21 cellular contexts compared by ENCODE assay signal in genomic region chr2:28842042-28842441, GRCh38. TPM values are rescaled to one million over a fixed set of nuclear protein-coding genes. Genes with fewer than 3 reads are reported as not detected.
DNase-seq lines count a peak whose midpoint lies in the region; ATAC-seq, FAIRE-seq and TF ChIP-seq lines count a peak whose summit lies in the region.
"Had no signal": no experiment of that assay in that cellular context is flagged by ENCODE, and none has a peak within 500 bp of the region (broad histone marks: within the 10 kb centered on the region; RNA-seq: fewer than 3 reads in every experiment).

No MANE protein-coding gene starts in this region.

- no peaks in the 10 kb centered on the region for H3K4me1 Mint-ChIP-seq in neural progenitor cell

- H3K27me3 ChIP-seq in neural progenitor cell (no peaks in the 10 kb centered on the region), prostate gland (replicated peaks; ENCODE audit: insufficient read depth) (no peaks in the 10 kb centered on the region)
- H3K27me3 ChIP-seq: BE2C had no signal

- H3K27me3 Mint-ChIP-seq in neural progenitor cell (ENCODE audit: insufficient read depth, low read depth): no peaks in the 10 kb centered on the region

- DNase-seq in AG10803 (ENCODE audit: low read depth): peak; percentile 6
- DNase-seq in amniotic epithelial cell (ENCODE audit: low read depth): peak; percentile 28
- DNase-seq in fibroblast of villous mesenchyme (ENCODE audit: low read depth): peak; percentile 5
- DNase-seq in neural progenitor cell (ENCODE audit: low spot score): no peak
- DNase-seq in omental fat pad (ENCODE audit: low spot score): no peak
- no peak for DNase-seq in kidney glomerular epithelial cell (lab: John Stamatoyannopoulos, UW)
- no peak for DNase-seq in kidney
- no peak for DNase-seq in prostate gland (ENCODE audit: low spot score)
- DNase-seq: ACHN; BE2C; CD8-positive, alpha-beta T cell; COR-L47; DMS53; HCEC 1CT; HFFc6 had no signal

- H3K79me2 ChIP-seq in neural progenitor cell (ENCODE audit: low read depth): no peaks in the 10 kb centered on the region

- no peak overlapping the region for H2AFZ ChIP-seq in neural progenitor cell (replicated peaks)

- no peak overlapping the region for H3K4me3 Mint-ChIP-seq in neural progenitor cell
- H3K4me3 Mint-ChIP-seq: CD8-positive, alpha-beta T cell; HFFc6 had no signal

- H3K27ac ChIP-seq in neural progenitor cell: no peak overlapping the region
- H3K27ac ChIP-seq in kidney (ENCODE audit: low read depth in 2 of 2, low read length in 2 of 2): no peak overlapping the region
- H3K27ac ChIP-seq in prostate gland: no peak overlapping the region
- H3K27ac ChIP-seq: C4-2B had no signal

- TF ChIP-seq CTCF in AG10803 (conservative IDR thresholded peaks at IDR 0.05; ENCODE audit: low read length): no peak
- TF ChIP-seq CTCF in fibroblast of villous mesenchyme (IDR thresholded peaks at IDR 0.05; ENCODE audit: insufficient read depth, low read depth, low read length): no peak
- TF ChIP-seq CTCF in neural progenitor cell (IDR thresholded peaks at IDR 0.05): no peak
- no peak for TF ChIP-seq CTCF in omental fat pad (IDR thresholded peaks at IDR 0.05)
- TF ChIP-seq CTCF in kidney (IDR thresholded peaks at IDR 0.05; ENCODE audit: borderline replicate concordance, extremely low read depth, insufficient read depth): no peak
- no peak for TF ChIP-seq CTCF in prostate gland (IDR thresholded peaks at IDR 0.05)

- no peak overlapping the region for H3K4me3 ChIP-seq in AG10803 (ENCODE audit: low read length)
- no peak overlapping the region for H3K4me3 ChIP-seq in fibroblast of villous mesenchyme (ENCODE audit: low read depth, low read length)
- no peak overlapping the region for H3K4me3 ChIP-seq in neural progenitor cell
- H3K4me3 ChIP-seq in kidney (ENCODE audit: low read length in 2 of 2): no peak overlapping the region
- H3K4me3 ChIP-seq in prostate gland: no peak overlapping the region

- H3K27ac Mint-ChIP-seq in neural progenitor cell: peak overlapping the region; percentile 13
- H3K27ac Mint-ChIP-seq: CD8-positive, alpha-beta T cell; HFFc6 had no signal

- 47% methylated on average over 3 of the region's 3 CpGs for WGBS in prostate gland

- no peak overlapping the region for H3K9ac ChIP-seq in neural progenitor cell
- H3K9ac ChIP-seq in kidney (ENCODE audit: low read length in 2 of 2): no peak overlapping the region

- no peak for FAIRE-seq in kidney (lab: Jason Lieb, UNC)
- FAIRE-seq: D721Med, HepG2, HTR-8/SVneo had no signal

- TF ChIP-seq POLR2A in prostate gland (IDR thresholded peaks at IDR 0.05): no peak

- H3K4me1 ChIP-seq in neural progenitor cell: no peaks in the 10 kb centered on the region
- H3K4me1 ChIP-seq in kidney (ENCODE audit: control insufficient read depth in 1 of 2, insufficient read depth in 1 of 2, low read depth in 1 of 2, low read length in 2 of 2): no peaks in the 10 kb centered on the region
- no peaks in the 10 kb centered on the region for H3K4me1 ChIP-seq in prostate gland (replicated peaks)
- H3K4me1 ChIP-seq: BE2C had no signal

- no peaks in the 10 kb centered on the region for H3F3A ChIP-seq in neural progenitor cell (ENCODE audit: low read depth)

- H4K20me1 ChIP-seq in neural progenitor cell (ENCODE audit: low read depth): no peaks in the 10 kb centered on the region

- H3K36me3 Mint-ChIP-seq in neural progenitor cell: peaks cover 3% of the 10 kb centered on the region

- no peaks in the 10 kb centered on the region for H3K36me3 ChIP-seq in neural progenitor cell
- H3K36me3 ChIP-seq in kidney (ENCODE audit: control insufficient read depth in 1 of 2, insufficient read depth in 2 of 2, low read length in 2 of 2): no peaks in the 10 kb centered on the region
- H3K36me3 ChIP-seq in prostate gland: no peaks in the 10 kb centered on the region
- H3K36me3 ChIP-seq: BE2C had no signal

- no peaks in the 10 kb centered on the region for H3K9me3 ChIP-seq in neural progenitor cell (ENCODE audit: low read depth)
- no peaks in the 10 kb centered on the region for H3K9me3 ChIP-seq in kidney (ENCODE audit: control insufficient read depth in 1 of 2, low read length in 2 of 2)
- H3K9me3 ChIP-seq in prostate gland: no peaks in the 10 kb centered on the region
- H3K9me3 ChIP-seq: BE2C had no signal

- H3K4me2 ChIP-seq in neural progenitor cell: no peak overlapping the region

- H3K9me3 Mint-ChIP-seq in neural progenitor cell: no peaks in the 10 kb centered on the region
- H3K9me3 Mint-ChIP-seq: CD8-positive, alpha-beta T cell; HFFc6 had no signal

- ATAC-seq in omental fat pad (ENCODE audit: low FRiP score): no peak
- ATAC-seq: CD8-positive, alpha-beta T cell; HepG2 had no signal

- intact Hi-C loops in kidney (cut with DNase I) (no loop called here), prostate gland (cut with DNase I) (no loop called here)

RNA-seq across cellular contexts. Expression of gene TRMT61B, which starts 28.1 kb away (rescaled TPM):
- total RNA-seq in fibroblast of villous mesenchyme: 12.5 and 13.9 TPM in 2 replicates
- total RNA-seq in neural progenitor cell (ENCODE audit: low replicate concordance): 15.1 and 23.9 TPM in 2 replicates
- total RNA-seq in omental fat pad: 10 to 100 TPM in 1 of 4 donors, 1 to 10 TPM in 3; 5.7 to 11.7 (median 8.8) TPM
- 14.4 TPM for total RNA-seq in kidney
- 18.4 TPM for polyA plus RNA-seq in kidney (ENCODE audit: insufficient read depth, low read depth, low replicate concordance)
- 10 to 100 TPM; 19.6 to 26.4 TPM for total RNA-seq in prostate gland

RNA-seq across cellular contexts. Expression of gene SPDYA, which starts 31.4 kb away (rescaled TPM):
- 0.97 and 1.3 TPM in 2 replicates for total RNA-seq in fibroblast of villous mesenchyme
- total RNA-seq in neural progenitor cell (ENCODE audit: low replicate concordance): 0.37 and 1.9 TPM in 2 replicates
- total RNA-seq in omental fat pad: 1 to 10 TPM in 2 of 4 donors, under 1 TPM in 1, not detected in 1; 0.63 to 4.2 (median 1.9) TPM
- 1.6 TPM for total RNA-seq in kidney
- polyA plus RNA-seq in kidney (ENCODE audit: insufficient read depth, low read depth, low replicate concordance): not detected
- 1 to 10 TPM in 1 of 2 donors, under 1 TPM in 1; 0.73 to 7.3 TPM for total RNA-seq in prostate gland
- total RNA-seq: A172, H4 had no signal

RNA-seq across cellular contexts. Expression of gene WDR43, which starts 52.4 kb away (rescaled TPM):
- total RNA-seq in fibroblast of villous mesenchyme: 61.5 and 131 TPM in 2 replicates
- total RNA-seq in neural progenitor cell (ENCODE audit: low replicate concordance): 55.8 and 139 TPM in 2 replicates
- total RNA-seq in omental fat pad: 100 to 1,000 TPM in 1 of 4 donors, 10 to 100 TPM in 3; 41.6 to 156 (median 68.3) TPM
- total RNA-seq in kidney: 40.5 TPM
- 9.6 TPM for polyA plus RNA-seq in kidney (ENCODE audit: insufficient read depth, low read depth, low replicate concordance)
- total RNA-seq in prostate gland: 10 to 100 TPM; 30.6 to 36.9 TPM

Comparison
In these comparisons a context has a peak if more than half of its experiments do, and no peak if none do; other contexts are left out.
1. DNase-seq: peak in AG10803 (single experiment), amniotic epithelial cell (single experiment) and fibroblast of villous mesenchyme (single experiment); none in neural progenitor cell (single experiment), omental fat pad (single experiment), kidney glomerular epithelial cell (single experiment), kidney (single experiment) and prostate gland (single experiment).